21 cellular contexts compared by ENCODE assay signal in the genomic region with DNA sequence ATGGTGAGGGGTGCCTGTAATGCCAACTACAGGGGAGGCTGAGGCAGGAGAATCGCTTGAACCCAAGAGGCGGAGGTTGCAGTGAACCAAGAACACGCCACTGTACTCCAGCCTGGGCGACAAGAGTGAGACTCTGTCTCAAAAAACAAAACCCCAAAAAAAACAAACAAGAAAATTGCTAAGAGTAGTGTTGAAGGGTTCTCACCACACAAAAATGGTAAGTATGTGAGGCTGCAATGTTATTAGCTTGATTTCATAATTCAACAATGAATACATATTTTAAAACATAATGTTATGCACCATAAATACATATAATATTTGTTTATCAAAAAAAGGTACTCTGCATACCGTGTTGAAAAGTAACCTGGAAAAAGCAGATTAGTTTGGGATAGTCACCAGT.
"Had no signal": no experiment of that assay in that cellular context is flagged by ENCODE, and none has a peak within 500 bp of the region (broad histone marks: within the 10 kb centered on the region; RNA-seq: fewer than 3 reads in every experiment).

No MANE protein-coding gene starts in this region.

- H3K27me3 ChIP-seq: brain microvascular endothelial cell, neural progenitor cell, ovary, suprapubic skin, transverse colon had no signal

- H2AFZ ChIP-seq: neural progenitor cell had no signal

- H3K4me1 ChIP-seq: esophagus squamous epithelium, neural progenitor cell, psoas muscle, suprapubic skin, transverse colon had no signal

- ATAC-seq: activated CD8-positive, alpha-beta T cell treated with anti-CD3 and anti-CD28 coated beads, Interleukin-2, amount 10 ng/mL, durations not matched to agents 7 days and 5 days; naive thymus-derived CD4-positive, alpha-beta T cell; psoas muscle; right cardiac atrium; stimulated activated naive CD8-positive, alpha-beta T cell treated with anti-CD3 and anti-CD28 coated beads, Interleukin-15, amount 100 ng/mL, for 72 hours had no signal

- DNase-seq: activated B cell treated with CpG ODN at 0.5 μM for 24 hours; activated CD4-positive, alpha-beta T cell treated with anti-CD3 and anti-CD28 coated beads, Interleukin-2, amount 10 ng/mL, durations not matched to agents 24 days and 14 days; activated CD8-positive, alpha-beta T cell treated with anti-CD3 and anti-CD28 coated beads, Interleukin-2, amount 10 ng/mL, durations not matched to agents 7 days and 5 days; activated naive CD4-positive, alpha-beta T cell treated with Interleukin-2 at 50 U/mL for 16 hours; activated naive CD8-positive, alpha-beta T cell treated with anti-CD3 and anti-CD28 coated beads, Interleukin-2, amount 10 ng/mL, durations not matched to agents 7 days and 5 days; activated T-cell treated with anti-CD3 and anti-CD28 coated beads, Interleukin-2, amount 50 U/mL, for 24 hours; aorta; brain microvascular endothelial cell; effector CD8-positive, alpha-beta T cell; esophagus squamous epithelium; naive thymus-derived CD4-positive, alpha-beta T cell; ovary; psoas muscle; right cardiac atrium; small intestine; stimulated activated CD4-positive, alpha-beta T cell treated with anti-CD3 and anti-CD28 coated beads, Interleukin-15, amount 100 ng/mL, for 24 hours; stimulated activated CD4-positive, alpha-beta T cell treated with anti-CD3 and anti-CD28 coated beads, Interleukin-2, amount 100 ng/mL, for 48 hours; stimulated activated naive CD8-positive, alpha-beta T cell treated with anti-CD3 and anti-CD28 coated beads, Interleukin-15, amount 100 ng/mL, for 72 hours; transverse colon had no signal

- H3K9ac ChIP-seq: neural progenitor cell had no signal

- H3K36me3 ChIP-seq: brain microvascular endothelial cell, esophagus squamous epithelium, neural progenitor cell, ovary, suprapubic skin, transverse colon had no signal

- H3K27ac ChIP-seq: brain microvascular endothelial cell, esophagus squamous epithelium, neural progenitor cell, ovary, psoas muscle, suprapubic skin, transverse colon had no signal

- H3K4me3 ChIP-seq: esophagus squamous epithelium, neural progenitor cell, ovary, psoas muscle, suprapubic skin, transverse colon had no signal

- H3K4me2 ChIP-seq: neural progenitor cell had no signal

- H3K9me3 ChIP-seq: esophagus squamous epithelium, ovary, psoas muscle, suprapubic skin, transverse colon had no signal
